8 cellular contexts compared by ENCODE assay signal in the genomic region with DNA sequence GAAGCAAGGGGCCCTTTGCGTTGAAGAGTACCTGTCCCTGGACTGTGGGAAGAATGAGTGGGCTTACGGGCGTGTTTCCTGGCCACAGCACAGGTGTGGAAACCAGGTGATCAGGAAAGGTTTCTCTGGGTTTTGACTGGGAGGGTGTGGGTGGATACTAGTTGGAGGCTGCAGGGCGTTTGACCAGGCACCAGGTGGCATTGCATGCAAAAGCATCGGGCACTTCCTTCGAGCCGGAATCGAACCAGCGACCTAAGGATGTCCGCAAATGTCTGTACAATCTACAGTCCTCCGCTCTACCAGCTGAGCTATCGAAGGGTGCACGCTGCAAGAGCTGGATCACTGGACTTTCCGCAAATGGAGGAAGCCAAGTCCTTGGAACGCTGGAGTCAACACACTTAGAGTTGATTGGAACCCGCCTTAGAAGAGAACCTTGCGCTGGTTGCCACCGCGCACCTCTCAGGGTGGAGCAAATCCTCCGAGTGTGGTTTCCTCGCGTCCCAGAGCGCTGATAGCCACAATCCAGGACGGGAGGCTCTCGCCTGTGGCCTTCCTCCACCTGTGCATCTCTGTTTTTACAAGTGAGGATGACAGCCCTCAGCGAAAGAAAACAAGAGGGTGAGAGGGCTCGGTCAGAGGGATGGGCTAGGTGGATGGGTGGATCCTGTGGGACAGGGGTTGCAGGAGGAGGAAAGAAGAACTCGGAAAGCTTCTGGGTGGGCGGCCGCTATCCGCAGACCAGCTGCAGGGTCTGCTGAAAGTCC. TPM values are rescaled to one million over a fixed set of nuclear protein-coding genes. Genes with fewer than 3 reads are reported as not detected.
DNase-seq lines count a peak whose midpoint lies in the region; ATAC-seq, FAIRE-seq and TF ChIP-seq lines count a peak whose summit lies in the region.

No MANE protein-coding gene starts in this region.

- peaks cover 5% of the 10 kb centered on the region for H3K9me3 Mint-ChIP-seq in astrocyte (ENCODE audit: unreplicated experiment)

- ATAC-seq in GM19467 (IDR thresholded peaks at IDR 0.05; ENCODE audit: unreplicated experiment) (peak; percentile 44), T-helper 17 cell (peak; percentile 92)

- DNase-seq in CD1c-positive myeloid dendritic cell (ENCODE audit: extremely low spot score) (peak; percentile 71), T-helper 17 cell (peak; percentile 47 to 67 (median 60)), astrocyte (ENCODE audit: low read depth) (peak; percentile 6), iPS-NIHi11 (ENCODE audit: low spot score) (peak; percentile 59), HTR-8/SVneo (ENCODE audit: insufficient read length, low spot score) (no peak)
- DNase-seq in stimulated activated CD4-positive, alpha-beta T cell treated with anti-CD3 and anti-CD28 coated beads, Interleukin-12 subunit alpha, Interleukin-12 subunit beta, amount 100 ng/mL, for 24 hours (ENCODE audit: low read depth in 2 of 2), result peak; percentile 74 to 88

- peak overlapping the region; percentile 55 for H2AFZ ChIP-seq in astrocyte (ENCODE audit: low read depth, low read length)

- peak overlapping the region; percentile 50 for H3K4me2 ChIP-seq in astrocyte (ENCODE audit: low read length)

- no peak for TF ChIP-seq CTCF in astrocyte (IDR thresholded peaks at IDR 0.05; ENCODE audit: insufficient read depth, low read depth, low read length)

- no peak overlapping the region for H3K27ac ChIP-seq in HUES64 (ENCODE audit: low read depth, low read length)
- H3K27ac ChIP-seq in astrocyte (ENCODE audit: low read depth, low read length), result no peak overlapping the region

- WGBS in HUES64, result 1% methylated on average over 31 of the region's 31 CpGs

- no peaks in the 10 kb centered on the region for H4K20me1 ChIP-seq in astrocyte (ENCODE audit: insufficient read depth, low read length)

- H3K4me3 Mint-ChIP-seq in T-helper 17 cell (peak overlapping the region; percentile 84), astrocyte (ENCODE audit: unreplicated experiment) (peak overlapping the region; percentile 79)

- H3K36me3 ChIP-seq in HUES64 (ENCODE audit: insufficient read depth, low read length) (no peaks in the 10 kb centered on the region), astrocyte (ENCODE audit: insufficient read depth, low read length) (no peaks in the 10 kb centered on the region)

- H3K27me3 Mint-ChIP-seq in T-helper 17 cell, result peaks cover 5% of the 10 kb centered on the region
- H3K27me3 Mint-ChIP-seq in astrocyte (ENCODE audit: low read depth, unreplicated experiment), result peaks cover 76% of the 10 kb centered on the region

- no peaks in the 10 kb centered on the region for H3K9me3 ChIP-seq in HUES64 (ENCODE audit: insufficient read depth, low read depth, low read length)
- H3K9me3 ChIP-seq in T-helper 17 cell (ENCODE audit: control insufficient read depth, low read length, poor library complexity, severe bottlenecking), result no peaks in the 10 kb centered on the region
- no peaks in the 10 kb centered on the region for H3K9me3 ChIP-seq in astrocyte (ENCODE audit: insufficient read depth, low read depth, low read length)

- peaks cover 23% of the 10 kb centered on the region for H3K4me1 Mint-ChIP-seq in T-helper 17 cell
- H3K4me1 Mint-ChIP-seq in astrocyte (ENCODE audit: low read depth, unreplicated experiment), result no peaks in the 10 kb centered on the region

- peaks cover under 1% of the 10 kb centered on the region; the same call in 1 of the 2 replicates for H3K4me1 ChIP-seq in HUES64 (ENCODE audit: insufficient read depth, low read length)
- no peaks in the 10 kb centered on the region for H3K4me1 ChIP-seq in astrocyte (ENCODE audit: insufficient read depth, low read length)

- peak overlapping the region; percentile 25; the same call in 1 of the 2 replicates for H3K9ac ChIP-seq in HUES64 (ENCODE audit: low read depth, low read length)
- H3K9ac ChIP-seq in astrocyte (ENCODE audit: low read length), result no peak overlapping the region

- FAIRE-seq in astrocyte (lab: Jason Lieb, UNC) (no peak), HTR-8/SVneo (lab: Jason Lieb, UNC) (no peak)

- H3K36me3 Mint-ChIP-seq in T-helper 17 cell (ENCODE audit: low read depth), result no peaks in the 10 kb centered on the region
- no peaks in the 10 kb centered on the region for H3K36me3 Mint-ChIP-seq in astrocyte (ENCODE audit: low read depth, unreplicated experiment)

- H3K79me2 ChIP-seq in astrocyte (ENCODE audit: insufficient read depth, low read length), result no peaks in the 10 kb centered on the region

- H3K27me3 ChIP-seq in HUES64 (ENCODE audit: insufficient read depth, low read length) (peaks cover 21% of the 10 kb centered on the region), astrocyte (ENCODE audit: insufficient read depth, low read length) (peaks cover 16% of the 10 kb centered on the region)

- H3K27ac Mint-ChIP-seq in T-helper 17 cell, result peak overlapping the region; percentile 81
- no peak overlapping the region for H3K27ac Mint-ChIP-seq in astrocyte (ENCODE audit: unreplicated experiment)

- H3K4me3 ChIP-seq in HUES64 (ENCODE audit: low read length) (peak overlapping the region; percentile 75), astrocyte (ENCODE audit: insufficient read depth, low read depth, low read length) (no peak overlapping the region)

RNA-seq across cellular contexts. Expression of gene RNASE4, which starts 21.2 kb away (rescaled TPM):
- 0.20 TPM for polyA plus RNA-seq in HUES64 (2013, experiment 1 of 2)
- polyA plus RNA-seq in HUES64 (2013, experiment 2 of 2), result 1.1 TPM
- total RNA-seq in T-helper 17 cell (under 1 TPM in 1 of 2 donors, not detected in 1; 0.63 TPM), astrocyte (6.3 and 9.3 TPM in 2 replicates)

RNA-seq across cellular contexts. Expression of gene OR6S1, which starts 21.7 kb away (rescaled TPM):
- polyA plus RNA-seq in HUES64 (2013, experiment 1 of 2), result not detected
- polyA plus RNA-seq in HUES64 (2013, experiment 2 of 2), result not detected
- total RNA-seq in T-helper 17 cell, result not detected
- total RNA-seq in astrocyte, result not detected in 2 replicates

RNA-seq across cellular contexts. Expression of gene ANG, which starts 25.4 kb away (rescaled TPM):
- 1.1 TPM for polyA plus RNA-seq in HUES64 (2013, experiment 1 of 2)
- 1.5 TPM for polyA plus RNA-seq in HUES64 (2013, experiment 2 of 2)
- total RNA-seq in T-helper 17 cell (under 1 TPM in 1 of 2 donors, not detected in 1; 0.40 TPM), astrocyte (4.0 and 5.2 TPM in 2 replicates)
